In genomic region chr3:15753056-15753710, GRCh38 we compare ENCODE assay signal across 12 cellular contexts. TPM values are rescaled to one million over a fixed set of nuclear protein-coding genes. Genes with fewer than 3 reads are reported as not detected.
DNase-seq lines count a peak whose midpoint lies in the region; ATAC-seq and TF ChIP-seq lines count a peak whose summit lies in the region.
"Had no signal": no experiment of that assay in that cellular context is flagged by ENCODE, and none has a peak within 500 bp of the region (broad histone marks: within the 10 kb centered on the region; RNA-seq: fewer than 3 reads in every experiment).

No MANE protein-coding gene starts in this region.

- H3K27ac Mint-ChIP-seq in activated naive CD8-positive, alpha-beta T cell, result peak overlapping the region; percentile 1
- no peak overlapping the region for H3K27ac Mint-ChIP-seq in activated naive CD8-positive, alpha-beta T cell treated with anti-CD3 and anti-CD28 coated beads for 36 hours
- peak overlapping the region; percentile 20 for H3K27ac Mint-ChIP-seq in endodermal cell
- H3K27ac Mint-ChIP-seq: activated T-helper 1 cell treated with anti-CD3 and anti-CD28 coated beads, Interleukin-12 subunit alpha, Interleukin-12 subunit beta, Interleukin-2, Interleukin-4 antibody, amounts not matched to agents 30 ng/mL and 10 ng/mL and 1 ng/mL, durations not matched to agents 14 hours and 24 hours and 36 hours had no signal

- DNase-seq in activated naive CD8-positive, alpha-beta T cell treated with anti-CD3 and anti-CD28 coated beads for 36 hours, result no peak
- DNase-seq in endodermal cell (no peak), mucosa of gallbladder (ENCODE audit: low spot score) (peak; percentile 16), thoracic aorta (ENCODE audit: low spot score) (no peak), colonic mucosa (no peak), NCI-H510A (lab: John Stamatoyannopoulos, UW) (no peak)
- DNase-seq in activated T-cell treated with anti-CD3 and anti-CD28 coated beads, Interleukin-2, amount 50 U/mL, for 4 hours, result no peak
- DNase-seq: DMS153; esophagus squamous epithelium; stimulated activated CD4-positive, alpha-beta T cell treated with anti-CD3 and anti-CD28 coated beads, Interleukin-4, amount 100 ng/mL, for 24 hours had no signal

- no peaks in the 10 kb centered on the region for H3K27me3 Mint-ChIP-seq in activated naive CD8-positive, alpha-beta T cell
- H3K27me3 Mint-ChIP-seq in activated naive CD8-positive, alpha-beta T cell treated with anti-CD3 and anti-CD28 coated beads for 36 hours, result no peaks in the 10 kb centered on the region
- H3K27me3 Mint-ChIP-seq in endodermal cell (ENCODE audit: insufficient read depth), result no peaks in the 10 kb centered on the region
- H3K27me3 Mint-ChIP-seq in activated T-cell treated with anti-CD3 and anti-CD28 coated beads, Interleukin-2, amount 50 U/mL, for 4 hours (ENCODE audit: low read depth), result no peaks in the 10 kb centered on the region

- peaks cover 29% of the 10 kb centered on the region for H3K36me3 ChIP-seq in endodermal cell (ENCODE audit: control insufficient read depth, insufficient read depth, low read length)
- no peaks in the 10 kb centered on the region for H3K36me3 ChIP-seq in thoracic aorta
- H3K36me3 ChIP-seq in colonic mucosa, result no peaks in the 10 kb centered on the region

- H3K4me3 Mint-ChIP-seq in activated naive CD8-positive, alpha-beta T cell, result no peak overlapping the region
- no peak overlapping the region for H3K4me3 Mint-ChIP-seq in activated naive CD8-positive, alpha-beta T cell treated with anti-CD3 and anti-CD28 coated beads for 36 hours
- H3K4me3 Mint-ChIP-seq in endodermal cell, result no peak overlapping the region
- no peak overlapping the region for H3K4me3 Mint-ChIP-seq in activated T-cell treated with anti-CD3 and anti-CD28 coated beads, Interleukin-2, amount 50 U/mL, for 4 hours
- H3K4me3 Mint-ChIP-seq: activated T-helper 1 cell treated with anti-CD3 and anti-CD28 coated beads, Interleukin-12 subunit alpha, Interleukin-12 subunit beta, Interleukin-2, Interleukin-4 antibody, amounts not matched to agents 30 ng/mL and 10 ng/mL and 1 ng/mL, durations not matched to agents 14 hours and 24 hours and 36 hours had no signal

- H3K27ac ChIP-seq in endodermal cell (ENCODE audit: low read depth, low read length) (no peak overlapping the region), thoracic aorta (peak overlapping the region in 1 of 2 donors; percentile 17), colonic mucosa (no peak overlapping the region)
- H3K27ac ChIP-seq: esophagus squamous epithelium had no signal

- WGBS in endodermal cell (ENCODE audit: insufficient coverage in 1 of 2, insufficient read length in 1 of 2), 2 experiments, result 69 to 88% methylated on average over 5 of the region's 5 CpGs

- H3K4me1 Mint-ChIP-seq in activated naive CD8-positive, alpha-beta T cell (ENCODE audit: low read depth), result peaks cover 2% of the 10 kb centered on the region
- peaks cover 12% of the 10 kb centered on the region for H3K4me1 Mint-ChIP-seq in activated naive CD8-positive, alpha-beta T cell treated with anti-CD3 and anti-CD28 coated beads for 36 hours
- peaks cover 13% of the 10 kb centered on the region for H3K4me1 Mint-ChIP-seq in endodermal cell
- H3K4me1 Mint-ChIP-seq in activated T-cell treated with anti-CD3 and anti-CD28 coated beads, Interleukin-2, amount 50 U/mL, for 4 hours (ENCODE audit: low read depth), result peaks cover 9% of the 10 kb centered on the region

- H3K27me3 ChIP-seq in endodermal cell (ENCODE audit: control insufficient read depth, insufficient read depth, low read length, poor library complexity, severe bottlenecking) (no peaks in the 10 kb centered on the region), thoracic aorta (replicated peaks; ENCODE audit: insufficient read depth) (no peaks in the 10 kb centered on the region), colonic mucosa (no peaks in the 10 kb centered on the region)
- H3K27me3 ChIP-seq: esophagus squamous epithelium had no signal

- TF ChIP-seq CTCF in endodermal cell (conservative IDR thresholded peaks at IDR 0.05), result no peak
- TF ChIP-seq CTCF in thoracic aorta (IDR thresholded peaks at IDR 0.05), result no peak
- no peak for TF ChIP-seq CTCF in colonic mucosa (IDR thresholded peaks at IDR 0.05)

- ATAC-seq in thoracic aorta (ENCODE audit: insufficient number of reproducible peaks, low FRiP score, low read depth), result peak; percentile 62
- no peak for ATAC-seq in activated T-cell treated with anti-CD3 and anti-CD28 coated beads, Interleukin-2, amount 50 U/mL, for 4 hours

- H3K9me3 Mint-ChIP-seq in activated naive CD8-positive, alpha-beta T cell (ENCODE audit: low read depth), result no peaks in the 10 kb centered on the region
- H3K9me3 Mint-ChIP-seq in activated naive CD8-positive, alpha-beta T cell treated with anti-CD3 and anti-CD28 coated beads for 36 hours, result peaks cover 1% of the 10 kb centered on the region
- peaks cover 10% of the 10 kb centered on the region for H3K9me3 Mint-ChIP-seq in endodermal cell
- H3K9me3 Mint-ChIP-seq in activated T-cell treated with anti-CD3 and anti-CD28 coated beads, Interleukin-2, amount 50 U/mL, for 4 hours, result no peaks in the 10 kb centered on the region

- H3K9me3 ChIP-seq in endodermal cell (ENCODE audit: control insufficient read depth, low read length) (peaks cover 7% of the 10 kb centered on the region), thoracic aorta (no peaks in the 10 kb centered on the region), colonic mucosa (no peaks in the 10 kb centered on the region)
- H3K9me3 ChIP-seq: esophagus squamous epithelium had no signal

- intact Hi-C loops in colonic mucosa (cut with DNase I), result no loop called here

- no peak overlapping the region for H3K4me3 ChIP-seq in endodermal cell (ENCODE audit: low read length)
- peak overlapping the region; percentile 20 for H3K4me3 ChIP-seq in thoracic aorta
- no peak overlapping the region for H3K4me3 ChIP-seq in colonic mucosa
- H3K4me3 ChIP-seq: esophagus squamous epithelium had no signal

- H3K9ac ChIP-seq in endodermal cell (ENCODE audit: extremely low read depth, low read length, poor library complexity, severe bottlenecking), result no peak overlapping the region
- H3K9ac ChIP-seq in colonic mucosa (ENCODE audit: low read depth in 2 of 2, low read length in 2 of 2), result no peak overlapping the region

- H3K4me1 ChIP-seq in endodermal cell (ENCODE audit: control insufficient read depth, insufficient read depth, low read length), result no peaks in the 10 kb centered on the region
- H3K4me1 ChIP-seq in thoracic aorta (ENCODE audit: control insufficient read depth in 1 of 2, low read depth in 2 of 2), result peaks cover 5 to 21% of the 10 kb centered on the region in 2 donors
- no peaks in the 10 kb centered on the region for H3K4me1 ChIP-seq in colonic mucosa
- H3K4me1 ChIP-seq: esophagus squamous epithelium had no signal

- peaks cover 31% of the 10 kb centered on the region for H3K36me3 Mint-ChIP-seq in activated naive CD8-positive, alpha-beta T cell
- peaks cover 32% of the 10 kb centered on the region for H3K36me3 Mint-ChIP-seq in activated naive CD8-positive, alpha-beta T cell treated with anti-CD3 and anti-CD28 coated beads for 36 hours
- H3K36me3 Mint-ChIP-seq in endodermal cell (ENCODE audit: low read depth), result peaks cover 26% of the 10 kb centered on the region
- H3K36me3 Mint-ChIP-seq in activated T-cell treated with anti-CD3 and anti-CD28 coated beads, Interleukin-2, amount 50 U/mL, for 4 hours (ENCODE audit: insufficient read depth), result peaks cover 35% of the 10 kb centered on the region

RNA-seq across cellular contexts. Expression of gene ANKRD28, which starts 44.6 kb away (rescaled TPM):
- 10 to 100 TPM; 31.2 to 33.1 TPM for total RNA-seq in activated naive CD8-positive, alpha-beta T cell treated with anti-CD3 and anti-CD28 coated beads for 36 hours
- total RNA-seq in endodermal cell, result 10 to 100 TPM; 33.4 to 37.1 TPM
- 24.5 TPM for polyA plus RNA-seq in endodermal cell (2013, experiment 1 of 2)
- 18.5 TPM for polyA plus RNA-seq in endodermal cell (2013, experiment 2 of 2)
- 36.6 TPM for total RNA-seq in mucosa of gallbladder
- total RNA-seq in thoracic aorta, result 10 to 100 TPM; 42.5 to 60.2 TPM
- 10 to 100 TPM; 30.8 to 37.2 (median 32.2) TPM for total RNA-seq in activated T-cell treated with anti-CD3 and anti-CD28 coated beads, Interleukin-2, amount 50 U/mL, for 4 hours
- 10 to 100 TPM; 40.7 to 46.2 TPM for total RNA-seq in colonic mucosa
